ENCODE assay signal across 21 cellular contexts in the genomic region with DNA sequence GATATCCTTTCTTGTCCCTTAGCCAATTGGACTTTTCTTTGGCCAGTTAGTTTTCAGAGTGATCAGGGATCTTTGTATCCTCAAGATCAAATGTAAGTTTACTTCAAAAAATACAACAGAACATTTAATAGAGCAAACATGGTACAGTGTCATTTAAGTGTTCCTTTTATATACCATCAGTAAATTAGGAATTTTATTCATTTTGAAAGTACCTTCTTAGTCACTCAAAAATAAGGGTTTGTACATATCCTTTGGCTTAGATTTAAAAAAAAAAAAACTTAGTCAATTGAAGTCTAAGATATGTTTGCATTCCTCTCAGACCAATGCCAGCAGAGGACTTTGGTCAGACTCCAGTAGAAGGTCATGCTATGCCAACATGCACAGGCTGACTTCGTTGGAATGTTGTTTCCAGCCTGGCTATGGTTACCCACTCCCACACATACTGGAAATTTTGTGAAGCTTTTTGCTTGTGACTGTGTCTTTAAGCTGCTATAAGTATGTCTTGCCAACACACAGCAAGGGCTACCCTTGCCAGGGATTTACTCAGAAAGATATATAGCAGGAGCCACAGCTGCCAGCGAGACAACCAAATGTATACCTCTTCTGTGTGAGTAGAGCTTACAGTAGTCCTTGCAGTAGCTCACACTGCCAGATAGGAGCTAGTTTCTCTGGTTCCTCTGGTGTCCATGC.
DNase-seq lines count a peak whose midpoint lies in the region; ATAC-seq, FAIRE-seq and TF ChIP-seq lines count a peak whose summit lies in the region.
"Had no signal": no experiment of that assay in that cellular context is flagged by ENCODE, and none has a peak within 500 bp of the region (broad histone marks: within the 10 kb centered on the region; RNA-seq: fewer than 3 reads in every experiment).

No MANE protein-coding gene starts in this region.

- ATAC-seq in GM12878 (peak; percentile 72), HG03097 (IDR thresholded peaks at IDR 0.05; ENCODE audit: low FRiP score, unreplicated experiment) (no peak)

- H3K36me3 ChIP-seq in GM23248 (ENCODE audit: low read depth) (no peaks in the 10 kb centered on the region), GM12878 (ENCODE audit: control insufficient read depth in 2 of 2, insufficient read depth in 2 of 2, low read length in 1 of 2) (no peaks in the 10 kb centered on the region), osteoblast (ENCODE audit: insufficient read depth, low read length) (no peaks in the 10 kb centered on the region), vagina (no peaks in the 10 kb centered on the region)
- H3K36me3 ChIP-seq: BE2C, brain microvascular endothelial cell, heart right ventricle, right atrium auricular region, SJSA1, suprapubic skin had no signal

- H3K27me3 Mint-ChIP-seq in activated T-cell treated with anti-CD3 and anti-CD28 coated beads, Interleukin-2, amount 50 U/mL, for 24 hours, result peaks cover 23% of the 10 kb centered on the region

- no peak overlapping the region for H3K4me3 ChIP-seq in GM23248
- no peak overlapping the region for H3K4me3 ChIP-seq in GM12878
- no peak overlapping the region for H3K4me3 ChIP-seq in osteoblast (ENCODE audit: insufficient read depth, low read length)
- no peak overlapping the region for H3K4me3 ChIP-seq in vagina
- H3K4me3 ChIP-seq: heart right ventricle, right atrium auricular region, SJSA1, suprapubic skin had no signal

- H3K9me2 ChIP-seq in GM23248 (ENCODE audit: insufficient read depth), result no peaks in the 10 kb centered on the region

- no peak overlapping the region for H3K4me3 Mint-ChIP-seq in activated T-cell treated with anti-CD3 and anti-CD28 coated beads, Interleukin-2, amount 50 U/mL, for 24 hours
- H3K4me3 Mint-ChIP-seq: activated CD4-positive, alpha-beta T cell treated with anti-CD3 and anti-CD28 coated beads, Interleukin-2, amount 10 ng/mL, durations not matched to agents 24 days and 14 days; activated naive CD4-positive, alpha-beta T cell treated with anti-CD3 and anti-CD28 coated beads, Interleukin-2, amount 50 U/mL, for 24 hours had no signal

- RAD21 ChIA-PET in GM12878 (lab: Charles Lee; ENCODE audit: unreplicated experiment), result interaction anchor here (0.8 to 2.4 kb wide), 5 partner anchors 14 to 289 kb away, joined by 3 to 9 read pairs (median 3); no protein-coding TSS in a partner anchor

- peak; percentile 44 for DNase-seq in GM23248
- no peak for DNase-seq in GM12878 (ENCODE audit: low read depth, low spot score)
- DNase-seq in osteoblast (ENCODE audit: insufficient read length, low spot score, missing footprints), result peak; percentile 56
- no peak for DNase-seq in NCI-H526 treated with DMSO at 0.1 percent for 48 hours (lab: John Stamatoyannopoulos, UW)
- no peak for DNase-seq in vagina (ENCODE audit: extremely low spot score in 2 of 2)
- no peak for DNase-seq in activated T-cell treated with anti-CD3 and anti-CD28 coated beads, Interleukin-2, amount 50 U/mL, for 24 hours
- DNase-seq: activated CD4-positive, alpha-beta T cell treated with anti-CD3 and anti-CD28 coated beads, Interleukin-2, amount 10 ng/mL, durations not matched to agents 24 days and 14 days; activated T-cell treated with anti-CD3 and anti-CD28 coated beads for 4 hours; BE2C; brain microvascular endothelial cell; erythroblast; heart right ventricle; kidney; NCI-H1105 had no signal

- H3K79me2 ChIP-seq in GM23248 (ENCODE audit: insufficient read depth) (no peaks in the 10 kb centered on the region), GM12878 (ENCODE audit: control insufficient read depth, insufficient read depth, low read length) (no peaks in the 10 kb centered on the region), osteoblast (ENCODE audit: insufficient read depth, low read length) (no peaks in the 10 kb centered on the region)

- H3K27me3 ChIP-seq in GM23248 (replicated peaks; ENCODE audit: insufficient read depth), result peaks cover 8% of the 10 kb centered on the region
- no peaks in the 10 kb centered on the region for H3K27me3 ChIP-seq in GM12878 (replicated peaks in 1 of 2; ENCODE audit: control insufficient read depth in 2 of 2, insufficient read depth in 2 of 2, low read length in 1 of 2)
- no peaks in the 10 kb centered on the region for H3K27me3 ChIP-seq in osteoblast (ENCODE audit: insufficient read depth, low read length)
- H3K27me3 ChIP-seq in vagina, result no peaks in the 10 kb centered on the region
- H3K27me3 ChIP-seq: BE2C, brain microvascular endothelial cell, right atrium auricular region, suprapubic skin had no signal

- no peaks in the 10 kb centered on the region; the same call in 1 of the 2 replicates for H3K4me1 ChIP-seq in GM23248 (ENCODE audit: insufficient read depth)
- H3K4me1 ChIP-seq in GM12878 (ENCODE audit: control insufficient read depth, insufficient read depth, low read length), result peaks cover 5% of the 10 kb centered on the region
- H3K4me1 ChIP-seq in osteoblast (ENCODE audit: insufficient read depth, low read length), result peaks cover 11% of the 10 kb centered on the region
- H3K4me1 ChIP-seq in vagina, result no peaks in the 10 kb centered on the region
- H3K4me1 ChIP-seq: BE2C, right atrium auricular region, SJSA1, suprapubic skin had no signal

- H4K20me1 ChIP-seq in GM23248 (ENCODE audit: insufficient read depth) (no peaks in the 10 kb centered on the region), GM12878 (ENCODE audit: control insufficient read depth, insufficient read depth) (no peaks in the 10 kb centered on the region), osteoblast (ENCODE audit: insufficient read depth, low read length) (no peaks in the 10 kb centered on the region)

- TF ChIP-seq RAD21 in GM12878 (IDR thresholded peaks at IDR 0.05; ENCODE audit: insufficient read depth, low read depth, low read length), result no peak

- CTCF ChIA-PET in GM12878 (lab: Yijun Ruan, JAX), result interaction anchor here (1.0 to 4.0 kb wide), 6 partner anchors 10 to 108 kb away, joined by 3 to 31 read pairs (median 5); no protein-coding TSS in a partner anchor

- in situ Hi-C loops in GM23248 (cut with MboI), result no loop called here
- in situ Hi-C loops in GM12878 (cut with MboI), result no loop called here

- H3K9ac ChIP-seq in GM23248 (no peak overlapping the region), GM12878 (ENCODE audit: control insufficient read depth, insufficient read depth, low read length) (no peak overlapping the region)
- H3K9ac ChIP-seq: KMS-11 had no signal

- no peaks in the 10 kb centered on the region for H3K36me3 Mint-ChIP-seq in activated T-cell treated with anti-CD3 and anti-CD28 coated beads, Interleukin-2, amount 50 U/mL, for 24 hours (ENCODE audit: low read depth)

- no peak for FAIRE-seq in GM12878 (lab: Jason Lieb, UNC)
- FAIRE-seq: kidney had no signal

- H3K9me3 ChIP-seq in GM23248 (ENCODE audit: low read depth) (no peaks in the 10 kb centered on the region), GM12878 (replicated peaks; ENCODE audit: control insufficient read depth, insufficient read depth, low read length) (no peaks in the 10 kb centered on the region), osteoblast (ENCODE audit: low read depth, low read length) (no peaks in the 10 kb centered on the region), vagina (no peaks in the 10 kb centered on the region)
- H3K9me3 ChIP-seq: BE2C, right atrium auricular region, SJSA1, suprapubic skin had no signal

- H2AFZ ChIP-seq in GM23248 (no peak overlapping the region), GM12878 (ENCODE audit: control insufficient read depth, low read depth, low read length) (peak overlapping the region; percentile 69; the same call in 1 of the 2 replicates), osteoblast (ENCODE audit: low read length) (peak overlapping the region; percentile 1)

- H3K27ac Mint-ChIP-seq in activated T-cell treated with anti-CD3 and anti-CD28 coated beads, Interleukin-2, amount 50 U/mL, for 24 hours, result no peak overlapping the region
- H3K27ac Mint-ChIP-seq: activated CD4-positive, alpha-beta T cell treated with anti-CD3 and anti-CD28 coated beads, Interleukin-2, amount 10 ng/mL, durations not matched to agents 24 days and 14 days; activated naive CD4-positive, alpha-beta T cell treated with anti-CD3 and anti-CD28 coated beads, Interleukin-2, amount 50 U/mL, for 24 hours had no signal

- intact Hi-C loops in GM12878 (cut with micrococcal nuclease; ENCODE audit: unreplicated experiment), result no loop called here
- intact Hi-C loops in vagina (cut with DNase I), result no loop called here

- no peak for TF ChIP-seq POLR2A in GM12878 (IDR thresholded peaks at IDR 0.05; ENCODE audit: low read depth, low read length)
- TF ChIP-seq POLR2A in vagina (IDR thresholded peaks at IDR 0.05), result no peak

- H3K9me3 Mint-ChIP-seq in activated T-cell treated with anti-CD3 and anti-CD28 coated beads, Interleukin-2, amount 50 U/mL, for 24 hours, result peaks cover 12% of the 10 kb centered on the region

- SMC1A ChIA-PET in GM12878 (lab: Charles Lee; ENCODE audit: uncharacterized antibody, unreplicated experiment), result interaction anchor here (0.6 to 2.2 kb wide), 11 partner anchors 15 to 176 kb away, joined by 3 to 8 read pairs (median 3); no protein-coding TSS in a partner anchor

- POLR2A ChIA-PET in GM12878 (lab: Charles Lee), result interaction anchor here (1.0 kb wide), 1 partner anchor 87 kb away, joined by 3 read pairs; no protein-coding TSS in a partner anchor

- H3K27ac ChIP-seq in C4-2B, result peak overlapping the region; percentile 54; the same call in 1 of the 2 replicates
- H3K27ac ChIP-seq in GM23248, result no peak overlapping the region
- no peak overlapping the region for H3K27ac ChIP-seq in GM12878 (ENCODE audit: control insufficient read depth, insufficient read depth)
- H3K27ac ChIP-seq in osteoblast (ENCODE audit: low read depth, low read length), result no peak overlapping the region
- H3K27ac ChIP-seq in vagina, result no peak overlapping the region
- H3K27ac ChIP-seq: brain microvascular endothelial cell, heart right ventricle, KMS-11, right atrium auricular region, SJSA1, suprapubic skin had no signal

- 5 to 13% methylated on average over 2 of the region's 2 CpGs for WGBS in GM23248 (ENCODE audit: low coverage in 1 of 2, low lambda C conversion rate in 2 of 2, missing lambda C conversion rate in 2 of 2), 2 experiments
- 0% methylated on average over 2 of the region's 2 CpGs for WGBS in GM12878 (ENCODE audit: insufficient coverage, insufficient replicate concordance, low lambda C conversion rate, missing lambda C conversion rate)

- peak overlapping the region; percentile 16 for H3K4me2 ChIP-seq in GM23248 (ENCODE audit: unreplicated experiment)
- H3K4me2 ChIP-seq in GM12878 (ENCODE audit: control insufficient read depth, insufficient read depth), result 0 out of 2 replicates have a peak overlapping the region, but pooled peaks have one; percentile 33
- peak overlapping the region; percentile 62 for H3K4me2 ChIP-seq in osteoblast (ENCODE audit: insufficient read depth, low read length)
- H3K4me2 ChIP-seq: KMS-11 had no signal

- BruUV-seq in GM12878 (replicated peaks; lab: Mats Ljungman, UMichigan), result no TSS peak

- peaks cover 7% of the 10 kb centered on the region for H3K4me1 Mint-ChIP-seq in activated T-cell treated with anti-CD3 and anti-CD28 coated beads, Interleukin-2, amount 50 U/mL, for 24 hours (ENCODE audit: low read depth)
- H3K4me1 Mint-ChIP-seq: activated naive CD4-positive, alpha-beta T cell treated with anti-CD3 and anti-CD28 coated beads, Interleukin-2, amount 50 U/mL, for 24 hours had no signal

- TF ChIP-seq CTCF in C4-2B (conservative IDR thresholded peaks at IDR 0.05), result no peak; the same call in 1 of the 2 replicates
- TF ChIP-seq CTCF in GM12878 (IDR thresholded peaks at IDR 0.05 in 2 of 3, conservative IDR thresholded peaks at IDR 0.05 in 1 of 3; ENCODE audit: control insufficient read depth in 2 of 3, extremely low read depth in 1 of 3, insufficient read depth in 1 of 3, low read depth in 3 of 3, low read length in 3 of 3), result no peak
- TF ChIP-seq CTCF in osteoblast (IDR thresholded peaks at IDR 0.05; ENCODE audit: extremely low read depth, low read depth, low read length), result no peak
- TF ChIP-seq CTCF in vagina (IDR thresholded peaks at IDR 0.05), result no peak

- TF ChIP-seq EP300 in GM12878 (IDR thresholded peaks at IDR 0.05; ENCODE audit: borderline replicate concordance in 1 of 2, control insufficient read depth in 1 of 2, low read depth in 2 of 2, low read length in 2 of 2), result no peak

- H3F3A ChIP-seq in GM23248 (ENCODE audit: insufficient read depth), result no peaks in the 10 kb centered on the region

Comparison
In these comparisons a context has a peak if more than half of its experiments do, and no peak if none do; other contexts are left out.
1. DNase-seq: peak in GM23248 (single experiment) and osteoblast (single experiment); none in GM12878 (single experiment), NCI-H526 treated with DMSO at 0.1 percent for 48 hours (single experiment), vagina (0 of 2) and activated T-cell treated with anti-CD3 and anti-CD28 coated beads, Interleukin-2, amount 50 U/mL, for 24 hours (single experiment).
2. Peak in every context shown above with its lines, with median percentiles within 50 percentile points of each other: H3K4me2 ChIP-seq.